ENCODE assay signal across 30 cellular contexts in genomic region chr6:54877713-54878317, GRCh38. TPM values are rescaled to one million over a fixed set of nuclear protein-coding genes. Genes with fewer than 3 reads are reported as not detected.
A peak's percentile ranks its signal among the peaks of the same experiment; 100 is the strongest.
DNase-seq lines count a peak whose midpoint lies in the region; ATAC-seq and TF ChIP-seq lines count a peak whose summit lies in the region.
"Had no signal": no experiment of that assay in that cellular context is flagged by ENCODE, and none has a peak within 500 bp of the region (broad histone marks: within the 10 kb centered on the region; RNA-seq: fewer than 3 reads in every experiment).

No MANE protein-coding gene starts in this region.

- CTCF ChIA-PET in Caco-2 (lab: Charles Lee): no interaction called here

- peaks cover 8% of the 10 kb centered on the region for H3K4me1 Mint-ChIP-seq in Caco-2 (ENCODE audit: low read depth, unreplicated experiment)
- H3K4me1 Mint-ChIP-seq: neural crest cell had no signal

- H3K4me3 Mint-ChIP-seq in Caco-2 (ENCODE audit: unreplicated experiment): no peak overlapping the region
- H3K4me3 Mint-ChIP-seq: activated CD8-positive, alpha-beta T cell treated with anti-CD3 and anti-CD28 coated beads, Interleukin-2, amount 10 ng/mL, durations not matched to agents 7 days and 5 days; neural crest cell; stimulated activated naive CD8-positive, alpha-beta T cell treated with anti-CD3 and anti-CD28 coated beads, Interleukin-15, Interleukin-2, amounts not matched to agents 100 ng/mL and 50 ng/mL, for 24 hours had no signal

- TF ChIP-seq CTCF in GM20000 (IDR thresholded peaks at IDR 0.05; ENCODE audit: extremely low read depth, missing control alignments) (no peak), Caco-2 (IDR thresholded peaks at IDR 0.05; ENCODE audit: insufficient read depth in 1 of 2, low read depth in 1 of 2, low read length in 1 of 2, severe bottlenecking in 1 of 2, unreplicated experiment in 1 of 2) (no peak)

- H3K4me3 ChIP-seq in Caco-2 (ENCODE audit: low read depth, low read length): no peak overlapping the region
- H3K4me3 ChIP-seq: A549, BLaER1, esophagus squamous epithelium, HAP-1, MG63 had no signal

- H3K9me3 ChIP-seq in Caco-2: no peaks in the 10 kb centered on the region
- H3K9me3 ChIP-seq: A549, BLaER1, esophagus squamous epithelium, HAP-1, MG63 had no signal

- peaks cover 57% of the 10 kb centered on the region for H3K4me1 ChIP-seq in Caco-2
- H3K4me1 ChIP-seq: BLaER1, HAP-1 had no signal

- H3K27me3 Mint-ChIP-seq in Caco-2 (ENCODE audit: insufficient read depth, unreplicated experiment): no peaks in the 10 kb centered on the region
- H3K27me3 Mint-ChIP-seq: progenitor cell of endocrine pancreas; stimulated activated naive CD8-positive, alpha-beta T cell treated with anti-CD3 and anti-CD28 coated beads, Interleukin-15, Interleukin-2, amounts not matched to agents 100 ng/mL and 50 ng/mL, for 24 hours had no signal

- H3K9me3 Mint-ChIP-seq in Caco-2 (ENCODE audit: unreplicated experiment): no peaks in the 10 kb centered on the region
- H3K9me3 Mint-ChIP-seq in activated naive CD4-positive, alpha-beta T cell treated with anti-CD3 and anti-CD28 coated beads, Interleukin-2, amount 50 U/mL, for 72 hours: peaks cover 0 to 3% of the 10 kb centered on the region in 2 donors
- H3K9me3 Mint-ChIP-seq: neural crest cell had no signal

- BruUV-seq in Caco-2 (replicated peaks; lab: Mats Ljungman, UMichigan): no TSS peak

- H3K36me3 Mint-ChIP-seq in Caco-2 (ENCODE audit: insufficient read depth, unreplicated experiment): peaks cover 8% of the 10 kb centered on the region
- no peaks in the 10 kb centered on the region for H3K36me3 Mint-ChIP-seq in activated naive CD4-positive, alpha-beta T cell treated with anti-CD3 and anti-CD28 coated beads, Interleukin-2, amount 50 U/mL, for 72 hours

- intact Hi-C loops in Caco-2 (cut with micrococcal nuclease; ENCODE audit: unreplicated experiment): loop anchor here (2.0 to 5.0 kb wide), 3 partner anchors 13 to 301 kb away; no protein-coding TSS in a partner anchor

- ATAC-seq in GM18511 (IDR thresholded peaks at IDR 0.05; ENCODE audit: unreplicated experiment): peak; percentile 70
- ATAC-seq in HG03342 (IDR thresholded peaks at IDR 0.05; ENCODE audit: unreplicated experiment): peak; percentile 62
- ATAC-seq in activated naive CD4-positive, alpha-beta T cell treated with anti-CD3 and anti-CD28 coated beads, Interleukin-2, amount 50 U/mL, for 72 hours: no peak
- ATAC-seq: A549; activated CD4-positive, CD25-positive, alpha-beta regulatory T cell treated with anti-CD3 and anti-CD28 coated beads, Interleukin-2, amount 50 U/mL, for 24 hours; activated CD8-positive, alpha-beta T cell treated with anti-CD3 and anti-CD28 coated beads, Interleukin-2, amount 10 ng/mL, durations not matched to agents 7 days and 5 days; left ventricle myocardium superior; SK-N-SH treated with all-trans-retinoic acid at 6 μM for 48 hours had no signal

- no peaks in the 10 kb centered on the region for H3K27me3 ChIP-seq in Caco-2 (replicated peaks; ENCODE audit: control insufficient read depth, insufficient read depth, low read length)
- H3K27me3 ChIP-seq: BLaER1, esophagus squamous epithelium, MG63 had no signal

- peak; percentile 6 for DNase-seq in GM20000 (ENCODE audit: low spot score)
- peak; percentile 6 for DNase-seq in kidney glomerular epithelial cell (lab: John Stamatoyannopoulos, UW)
- DNase-seq in Caco-2: no peak
- DNase-seq in NCI-H187 (lab: John Stamatoyannopoulos, UW): no peak
- DNase-seq in NCI-H524 (lab: John Stamatoyannopoulos, UW): no peak
- DNase-seq in activated naive CD4-positive, alpha-beta T cell treated with anti-CD3 and anti-CD28 coated beads, Interleukin-2, amount 50 U/mL, for 72 hours (ENCODE audit: low spot score in 2 of 2): no peak
- DNase-seq: activated CD8-positive, alpha-beta T cell treated with anti-CD3 and anti-CD28 coated beads, Interleukin-2, amount 10 ng/mL, durations not matched to agents 7 days and 5 days; activated naive CD4-positive, alpha-beta T cell treated with anti-CD3 and anti-CD28 coated beads, Interleukin-2, amount 50 U/mL, for 16 hours; activated T-cell treated with anti-CD3 and anti-CD28 coated beads, Interleukin-2, amount 50 U/mL, for 48 hours; cerebellar nuclear complex; DMS 273 treated with DMSO at 0.1 percent for 48 hours; effector CD4-positive, alpha-beta T cell; esophagus squamous epithelium; GDM1; left ventricle myocardium superior; MG63; NCI-H1930; NK-92 treated with Interleukin-12 subunit alpha and Interleukin-12 subunit beta, amount 100 ng/mL, for 24 hours; RPMI8226 had no signal

- H3K36me3 ChIP-seq in Caco-2 (ENCODE audit: control insufficient read depth, insufficient read depth, low read length): no peaks in the 10 kb centered on the region
- H3K36me3 ChIP-seq: BLaER1, HAP-1, MG63 had no signal

- POLR2A ChIA-PET in Caco-2 (lab: Charles Lee): no interaction called here

- H3K27ac Mint-ChIP-seq in Caco-2 (ENCODE audit: unreplicated experiment): no peak overlapping the region
- H3K27ac Mint-ChIP-seq in activated naive CD4-positive, alpha-beta T cell treated with anti-CD3 and anti-CD28 coated beads, Interleukin-2, amount 50 U/mL, for 72 hours: no peak overlapping the region
- H3K27ac Mint-ChIP-seq: activated CD8-positive, alpha-beta T cell treated with anti-CD3 and anti-CD28 coated beads, Interleukin-2, amount 10 ng/mL, durations not matched to agents 7 days and 5 days; progenitor cell of endocrine pancreas; stimulated activated naive CD8-positive, alpha-beta T cell treated with anti-CD3 and anti-CD28 coated beads, Interleukin-15, Interleukin-2, amounts not matched to agents 100 ng/mL and 50 ng/mL, for 24 hours had no signal

RNA-seq across cellular contexts. Expression of gene FAM83B, which starts 31.2 kb away (rescaled TPM):
- 16.9 and 21.1 TPM in 2 replicates for total RNA-seq in Caco-2 (2022)
- total RNA-seq in activated naive CD4-positive, alpha-beta T cell treated with anti-CD3 and anti-CD28 coated beads, Interleukin-2, amount 50 U/mL, for 72 hours: not detected
- total RNA-seq: activated CD8-positive, alpha-beta T cell treated with anti-CD3 and anti-CD28 coated beads, Interleukin-2, amount 10 ng/mL, durations not matched to agents 7 days and 5 days; neural crest cell; skeletal muscle tissue had no signal

Comparison
In these comparisons a context has a peak if more than half of its experiments do, and no peak if none do; other contexts are left out.
1. ATAC-seq: peak in GM18511 (single experiment) and HG03342 (single experiment); none in activated naive CD4-positive, alpha-beta T cell treated with anti-CD3 and anti-CD28 coated beads, Interleukin-2, amount 50 U/mL, for 72 hours (0 of 2).
2. DNase-seq: peak in GM20000 (single experiment) and kidney glomerular epithelial cell (single experiment); none in Caco-2 (0 of 2), NCI-H187 (0 of 2), NCI-H524 (0 of 2) and activated naive CD4-positive, alpha-beta T cell treated with anti-CD3 and anti-CD28 coated beads, Interleukin-2, amount 50 U/mL, for 72 hours (0 of 2).
3. RNA of gene FAM83B, which starts 31.2 kb away (total RNA-seq): 16.9 to 21.1 TPM in Caco-2; not detected in activated naive CD4-positive, alpha-beta T cell treated with anti-CD3 and anti-CD28 coated beads, Interleukin-2, amount 50 U/mL, for 72 hours; every median in the first group is over 10 times any median in the second.